8 cellular contexts compared by ENCODE assay signal in genomic region chr17:12020595-12021590, GRCh38. TPM values are rescaled to one million over a fixed set of nuclear protein-coding genes. Genes with fewer than 3 reads are reported as not detected.
DNase-seq lines count a peak whose midpoint lies in the region; ATAC-seq, FAIRE-seq and TF ChIP-seq lines count a peak whose summit lies in the region.

Gene MAP2K4 (plus strand): TSS chr17:12020877. CDS start chr17:12020887, 10 bp downstream.

- FAIRE-seq in HepG2 (lab: Jason Lieb, UNC): peak; percentile 18

- TF ChIP-seq RAD21 in HepG2 (CRISPR knock-in tag; IDR thresholded peaks at IDR 0.05): peak; percentile 56; the same call in 1 of the 2 replicates

- CTCF ChIA-PET in HepG2 (lab: Yijun Ruan, JAX; ENCODE audit: low intra/inter-chr PET ratio, low total read pairs): no interaction called here

- H3K27me3 ChIP-seq in HepG2 (ENCODE audit: control insufficient read depth in 1 of 2, insufficient read depth in 2 of 2, low read length in 2 of 2): peaks cover 2 to 12% of the 10 kb centered on the region in 2 experiments; a peak in 4 of 5 replicates

- ATAC-seq in GM19025 (IDR thresholded peaks at IDR 0.05; ENCODE audit: low read depth, unreplicated experiment): peak; percentile 93
- ATAC-seq in HG03280 (IDR thresholded peaks at IDR 0.05; ENCODE audit: unreplicated experiment): peak; percentile 93
- peak; percentile 98 for ATAC-seq in HepG2

- no peak for TF ChIP-seq CTCF in HepG2 (CRISPR knock-in tag; IDR thresholded peaks at IDR 0.05)

- peak within 1 kb of the TSS; percentile 66 to 84 (median 73) for H3K4me3 ChIP-seq in HepG2 (replicated peaks in 1 of 3; ENCODE audit: insufficient read depth in 1 of 3, low read depth in 2 of 3, low read length in 3 of 3)

- H3K36me3 ChIP-seq in HepG2 (replicated peaks in 1 of 2; ENCODE audit: control insufficient read depth in 1 of 2, insufficient read depth in 2 of 2, low read length in 2 of 2): no peaks in the 10 kb centered on the region

- H3K79me2 ChIP-seq in HepG2 (ENCODE audit: insufficient read depth, low read length): peaks cover 46% of the 10 kb centered on the region

- BruUV-seq in HepG2 (replicated peaks; lab: Mats Ljungman, UMichigan): no TSS peak

- peaks cover 15% of the 10 kb centered on the region for H3K27me3 Mint-ChIP-seq in dendritic cell treated with granulocyte-macrophage colony-stimulating factor and Interleukin-4, amounts not matched to agents 40 ng/mL and 50 ng/mL, for 4 days

- peak within 1 kb of the TSS; percentile 60 for H3K27ac Mint-ChIP-seq in dendritic cell treated with granulocyte-macrophage colony-stimulating factor and Interleukin-4, amounts not matched to agents 40 ng/mL and 50 ng/mL, for 4 days

- peak within 1 kb of the TSS; percentile 85 for H3K27ac ChIP-seq in HepG2 (ENCODE audit: extremely low read length, insufficient read depth, low read length)

- peaks cover 28% of the 10 kb centered on the region for H3K4me1 Mint-ChIP-seq in dendritic cell treated with granulocyte-macrophage colony-stimulating factor and Interleukin-4, amounts not matched to agents 40 ng/mL and 50 ng/mL, for 4 days (ENCODE audit: low read depth)

- peak within 1 kb of the TSS; percentile 70 for H2AFZ ChIP-seq in HepG2 (ENCODE audit: low read length)

- H3K4me3 Mint-ChIP-seq in dendritic cell treated with granulocyte-macrophage colony-stimulating factor and Interleukin-4, amounts not matched to agents 40 ng/mL and 50 ng/mL, for 4 days: peak within 1 kb of the TSS; percentile 74

- H3K9ac ChIP-seq in HepG2 (ENCODE audit: insufficient read depth, low read depth, low read length): peak within 1 kb of the TSS; percentile 96

- H3K36me3 Mint-ChIP-seq in dendritic cell treated with granulocyte-macrophage colony-stimulating factor and Interleukin-4, amounts not matched to agents 40 ng/mL and 50 ng/mL, for 4 days (ENCODE audit: low read depth): peaks cover under 1% of the 10 kb centered on the region

- TF ChIP-seq EP300 in HepG2 (IDR thresholded peaks at IDR 0.05; ENCODE audit: low read depth in 2 of 2, low read length in 2 of 2): no peak; a peak in 1 of 4 replicates
- no peak for TF ChIP-seq EP300 in HepG2 (CRISPR knock-in tag; IDR thresholded peaks at IDR 0.05; ENCODE audit: borderline replicate concordance)

- no peaks in the 10 kb centered on the region for H3K9me3 Mint-ChIP-seq in dendritic cell treated with granulocyte-macrophage colony-stimulating factor and Interleukin-4, amounts not matched to agents 40 ng/mL and 50 ng/mL, for 4 days

- intact Hi-C loops in dendritic cell treated with granulocyte-macrophage colony-stimulating factor and Interleukin-4, amounts not matched to agents 40 ng/mL and 50 ng/mL, for 4 days (cut with micrococcal nuclease): loop anchor here (1.0 kb wide), 1 partner anchor 25 kb away; no protein-coding TSS in a partner anchor
- intact Hi-C loops in HepG2 (cut with micrococcal nuclease; ENCODE audit: unreplicated experiment): loop anchor here (10.0 kb wide), 1 partner anchor 64 kb away; no protein-coding TSS in a partner anchor

- 2% methylated on average over 17 of the region's 124 CpGs for WGBS in HepG2 (ENCODE audit: low lambda C conversion rate)

- peaks cover 32% of the 10 kb centered on the region for H4K20me1 ChIP-seq in HepG2 (ENCODE audit: insufficient read depth, low read length)

- in situ Hi-C loops in HepG2 (cut with HindIII; ENCODE audit: extremely low pct_ligation_motif_present, low pct_unique_long_range_greater_than_20kb): no loop called here

- no peaks in the 10 kb centered on the region for H3K9me3 ChIP-seq in HepG2 (ENCODE audit: low read length)

- DNase-seq in AML-193 (lab: John Stamatoyannopoulos, UW) (peak; percentile 8 to 30), NCI-H524 (lab: John Stamatoyannopoulos, UW) (peak; percentile 57 to 82), HepG2 (ENCODE audit: low spot score) (peak; percentile 69)
- DNase-seq in activated CD4-positive, alpha-beta T cell treated with anti-CD3 and anti-CD28 coated beads, Interleukin-2, amount 50 U/mL, for 1 hour: peak; percentile 95
- DNase-seq in stimulated activated CD4-positive, alpha-beta T cell treated with anti-CD3 and anti-CD28 coated beads, Interleukin-2, amount 100 ng/mL, for 48 hours: peak; percentile 94 to 97

- H3K4me1 ChIP-seq in HepG2 (ENCODE audit: insufficient read depth, low read length): peaks cover 49% of the 10 kb centered on the region

- TF ChIP-seq POLR2A in HepG2 (IDR thresholded peaks at IDR 0.05; ENCODE audit: insufficient read depth in 1 of 2, low read depth in 2 of 2, low read length in 2 of 2): peak; percentile 83 to 85

- POLR2A ChIA-PET in HepG2 (lab: Yijun Ruan, JAX): interaction anchor here (0.6 to 4.1 kb wide), 5 partner anchors 11 to 35 kb away, joined by 3 to 112 read pairs (median 4); partner anchors contain the start of gene ZNF18

- peak within 1 kb of the TSS; percentile 80 for H3K4me2 ChIP-seq in HepG2 (ENCODE audit: low read depth, low read length)

TF ChIP-seq in HepG2, 621 proteins besides CTCF, POLR2A, EP300 and RAD21 (continues in another document):
- TF ChIP-seq ZHX1 (CRISPR knock-in tag; IDR thresholded peaks at IDR 0.05; ENCODE audit: low read depth) (no peak), ZSCAN9 (CRISPR knock-in tag; IDR thresholded peaks at IDR 0.05; ENCODE audit: borderline replicate concordance) (no peak), MAZ (IDR thresholded peaks at IDR 0.05; ENCODE audit: borderline replicate concordance, low read depth, low read length) (peak; percentile 74), MAZ (CRISPR knock-in tag; IDR thresholded peaks at IDR 0.05; ENCODE audit: low read depth) (peak; percentile 79), KLF9 (CRISPR knock-in tag; IDR thresholded peaks at IDR 0.05; ENCODE audit: low read depth) (no peak), SNRNP70 (IDR thresholded peaks at IDR 0.05; ENCODE audit: low read depth, low read length) (no peak)

RNA-seq across cellular contexts. Expression of gene MAP2K4, which starts in this region (rescaled TPM):
- total RNA-seq in HepG2 (2016; rRNA removed; fragmentation: Illumina TruSeq; extraction: Trizol): 35.6 and 53.7 TPM in 2 replicates
- total RNA-seq in HepG2 (2016; cell fraction: cytosol; rRNA removed; fragmentation: Illumina TruSeq; extraction: Trizol; ENCODE audit: low read depth): 147 and 173 TPM in 2 replicates
- 35.5 and 51.0 TPM in 2 replicates for total RNA-seq in HepG2 (2016; cell fraction: insoluble cytoplasmic fraction; rRNA removed; fragmentation: Illumina TruSeq; extraction: Trizol)
- 57.5 and 61.4 TPM in 2 replicates for total RNA-seq in HepG2 (2016; cell fraction: membrane; rRNA removed; fragmentation: Illumina TruSeq; extraction: Trizol)
- 26.1 and 28.8 TPM in 2 replicates for total RNA-seq in HepG2 (2016; cell fraction: nucleus; rRNA removed; fragmentation: Illumina TruSeq; extraction: Trizol)
- 18.0 and 21.5 TPM in 2 replicates for polyA plus RNA-seq in HepG2 (2011; rRNA removed)
- 10.5 and 17.3 TPM in 2 replicates for polyA plus RNA-seq in HepG2 (2011; cell fraction: cytosol; rRNA removed)
- 7.9 and 9.3 TPM in 2 replicates for polyA plus RNA-seq in HepG2 (2011; cell fraction: nucleus; rRNA removed)
- 20.3 and 22.8 TPM in 2 replicates for polyA plus RNA-seq in HepG2 (2012)
- 12.0 and 12.2 TPM in 2 replicates for polyA plus RNA-seq in HepG2 (2016; cell fraction: cytosol; fragmentation: Illumina TruSeq; extraction: Trizol; ENCODE audit: low read depth)
- polyA plus RNA-seq in HepG2 (2016; cell fraction: insoluble cytoplasmic fraction; fragmentation: Illumina TruSeq; extraction: Trizol; ENCODE audit: low read depth): 43.6 and 47.5 TPM in 2 replicates
- 25.8 and 28.1 TPM in 2 replicates for polyA plus RNA-seq in HepG2 (2016; cell fraction: membrane; fragmentation: Illumina TruSeq; extraction: Trizol; ENCODE audit: low read depth)
- polyA plus RNA-seq in HepG2 (2016; cell fraction: nucleus; fragmentation: Illumina TruSeq; extraction: Trizol; ENCODE audit: insufficient read depth, low read depth): 23.8 and 24.0 TPM in 2 replicates
- 12.4 and 19.3 TPM in 2 replicates for polyA minus RNA-seq in HepG2 (2011; rRNA and poly(A)+ RNA removed; ENCODE audit: low replicate concordance)
- polyA minus RNA-seq in HepG2 (2011; cell fraction: cytosol; rRNA and poly(A)+ RNA removed): 21.5 and 27.7 TPM in 2 replicates
- polyA minus RNA-seq in HepG2 (2011; cell fraction: nucleus; rRNA and poly(A)+ RNA removed): 34.8 and 42.8 TPM in 2 replicates

Comparison
In these comparisons a context has a peak if more than half of its experiments do, and no peak if none do; other contexts are left out.
1. Peak in every context shown above with its lines: DNase-seq, ATAC-seq, H3K4me3 ChIP-seq and H3K27ac ChIP-seq.
2. DNase-seq: peak in every context shown above with its lines; median percentile 96 in stimulated activated CD4-positive, alpha-beta T cell treated with anti-CD3 and anti-CD28 coated beads, Interleukin-2, amount 100 ng/mL, for 48 hours; 95 in activated CD4-positive, alpha-beta T cell treated with anti-CD3 and anti-CD28 coated beads, Interleukin-2, amount 50 U/mL, for 1 hour; 70 in NCI-H524; 69 in HepG2; 19 in AML-193.